24 cellular contexts compared by ENCODE assay signal in the genomic region with DNA sequence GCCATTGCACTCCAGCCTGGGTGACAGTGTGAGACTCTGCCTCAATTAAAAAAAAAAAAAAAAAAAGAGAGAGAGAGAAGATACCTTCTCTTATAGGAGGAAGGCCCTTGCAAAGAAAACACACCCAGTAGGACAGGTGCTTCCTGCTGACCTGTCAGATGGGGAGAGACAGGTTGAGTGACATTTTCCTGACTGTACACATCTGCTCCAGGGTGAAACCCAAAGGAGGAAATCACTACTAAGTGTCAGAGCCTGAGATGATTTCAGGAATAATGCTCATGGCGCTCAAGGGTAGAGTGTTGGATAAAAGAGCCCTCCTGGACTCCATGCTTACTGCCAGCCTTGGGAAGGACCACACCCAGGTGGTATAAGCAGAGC.
"Had no signal": no experiment of that assay in that cellular context is flagged by ENCODE, and none has a peak within 500 bp of the region (broad histone marks: within the 10 kb centered on the region; RNA-seq: fewer than 3 reads in every experiment).

No MANE protein-coding gene starts in this region.

- H3K27me3 ChIP-seq: dorsolateral prefrontal cortex, hepatocyte, sigmoid colon had no signal

- H3K4me3 Mint-ChIP-seq: activated CD4-positive, alpha-beta memory T cell treated with anti-CD3 and anti-CD28 coated beads, Interleukin-2, amount 10 ng/mL, durations not matched to agents 7 days and 5 days; activated CD4-positive, alpha-beta T cell treated with anti-CD3 and anti-CD28 coated beads, Interleukin-2, amount 10 ng/mL, durations not matched to agents 24 days and 14 days; activated T-helper 1 cell treated with anti-CD3 and anti-CD28 coated beads, Interleukin-12 subunit alpha, Interleukin-12 subunit beta, Interleukin-2, Interleukin-4 antibody, amounts not matched to agents 30 ng/mL and 10 ng/mL and 1 ng/mL, durations not matched to agents 14 hours and 24 hours and 36 hours; neural crest cell had no signal

- H3K4me2 ChIP-seq: hepatocyte had no signal

- H3K9me3 Mint-ChIP-seq: activated CD4-positive, alpha-beta T cell treated with anti-CD3 and anti-CD28 coated beads, Interleukin-2, amount 10 ng/mL, durations not matched to agents 24 days and 14 days; neural crest cell had no signal

- DNase-seq: activated CD4-positive, alpha-beta memory T cell treated with anti-CD3 and anti-CD28 coated beads, Interleukin-2, amount 10 ng/mL, durations not matched to agents 7 days and 5 days; activated CD4-positive, alpha-beta T cell treated with anti-CD3 and anti-CD28 coated beads, Interleukin-2, amount 10 ng/mL, durations not matched to agents 24 days and 14 days; activated gamma-delta T cell treated with Interleukin-2 at 50 U/mL for 16 hours; aorta; central memory CD4-positive, alpha-beta T cell; dorsolateral prefrontal cortex; foreskin melanocyte; glutamatergic neuron; immature natural killer cell; naive thymus-derived CD4-positive, alpha-beta T cell; retina; sigmoid colon; stimulated activated CD4-positive, alpha-beta T cell treated with anti-CD3 and anti-CD28 coated beads, Interleukin-4, amount 100 ng/mL, for 1 hour; stimulated activated naive CD4-positive, alpha-beta T cell had no signal

- H3K4me3 ChIP-seq: hepatocyte, lung, sigmoid colon had no signal

- H3K9me3 ChIP-seq: sigmoid colon had no signal

- FAIRE-seq: colon had no signal

- H3K27me3 Mint-ChIP-seq: activated CD4-positive, alpha-beta memory T cell treated with anti-CD3 and anti-CD28 coated beads, Interleukin-2, amount 10 ng/mL, durations not matched to agents 7 days and 5 days; activated CD4-positive, alpha-beta T cell treated with anti-CD3 and anti-CD28 coated beads, Interleukin-2, amount 10 ng/mL, durations not matched to agents 24 days and 14 days; brain; naive thymus-derived CD4-positive, alpha-beta T cell; progenitor cell of endocrine pancreas had no signal

- H3K36me3 ChIP-seq: sigmoid colon had no signal

- ATAC-seq: activated CD4-positive, CD25-positive, alpha-beta regulatory T cell treated with anti-CD3 and anti-CD28 coated beads, Interleukin-2, amount 50 U/mL, for 24 hours; activated naive CD4-positive, alpha-beta T cell treated with anti-CD3 and anti-CD28 coated beads, Interleukin-2, amount 50 U/mL, for 72 hours; left lobe of liver; naive thymus-derived CD4-positive, alpha-beta T cell had no signal
